Comparison of ENCODE assay signal across 8 cellular contexts in genomic region chr19:35267818-35268545, GRCh38. TPM values are rescaled to one million over a fixed set of nuclear protein-coding genes. Genes with fewer than 3 reads are reported as not detected.
A peak's percentile ranks its signal among the peaks of the same experiment; 100 is the strongest.
DNase-seq lines count a peak whose midpoint lies in the region; ATAC-seq, FAIRE-seq and TF ChIP-seq lines count a peak whose summit lies in the region.

No MANE protein-coding gene starts in this region.

- peak overlapping the region; percentile 98 to 100 for H4K8ac ChIP-seq in IMR-90 (ENCODE audit: low read depth in 2 of 2, low read length in 2 of 2)

- peak overlapping the region; percentile 42 for H3K18ac ChIP-seq in IMR-90 (ENCODE audit: low read depth, low read length)

- peaks cover 0 to 3% of the 10 kb centered on the region in 2 donors for H3K27me3 Mint-ChIP-seq in CD8-positive, alpha-beta memory T cell
- no peaks in the 10 kb centered on the region for H3K27me3 Mint-ChIP-seq in activated naive CD4-positive, alpha-beta T cell treated with anti-CD3 and anti-CD28 coated beads for 36 hours (ENCODE audit: low read depth)

- TF ChIP-seq RAD21 in IMR-90 (IDR thresholded peaks at IDR 0.05; ENCODE audit: low read length): no peak

- DNase-seq in CD8-positive, alpha-beta memory T cell: peak; percentile 67 to 83 (median 82)
- DNase-seq in GM20000 (ENCODE audit: low spot score) (peak; percentile 99), IMR-90 (peak; percentile 67), SJSA1 (ENCODE audit: low read depth in 1 of 2, low spot score in 2 of 2) (peak; percentile 63 to 67), frontal cortex (ENCODE audit: low spot score in 2 of 2) (peak; percentile 95 to 97), thoracic aorta (ENCODE audit: low spot score) (no peak)
- DNase-seq in activated naive CD4-positive, alpha-beta T cell treated with anti-CD3 and anti-CD28 coated beads for 36 hours: peak; percentile 65

- peaks cover 23% of the 10 kb centered on the region for H3K36me3 ChIP-seq in CD8-positive, alpha-beta memory T cell (ENCODE audit: insufficient read depth, low read length)
- H3K36me3 ChIP-seq in IMR-90 (ENCODE audit: control insufficient read depth, insufficient read depth, low read length): peaks cover 27% of the 10 kb centered on the region
- peaks cover 41% of the 10 kb centered on the region for H3K36me3 ChIP-seq in SJSA1
- peaks cover 31% of the 10 kb centered on the region for H3K36me3 ChIP-seq in neutrophil
- peaks cover 21% of the 10 kb centered on the region for H3K36me3 ChIP-seq in thoracic aorta

- no peaks in the 10 kb centered on the region for H3K9me3 ChIP-seq in CD8-positive, alpha-beta memory T cell (ENCODE audit: low read length)
- H3K9me3 ChIP-seq in IMR-90 (ENCODE audit: control insufficient read depth, insufficient read depth, low read length): no peaks in the 10 kb centered on the region
- no peaks in the 10 kb centered on the region for H3K9me3 ChIP-seq in SJSA1 (replicated peaks)
- no peaks in the 10 kb centered on the region for H3K9me3 ChIP-seq in neutrophil
- no peaks in the 10 kb centered on the region for H3K9me3 ChIP-seq in thoracic aorta

- H3K4me1 ChIP-seq in CD8-positive, alpha-beta memory T cell (ENCODE audit: insufficient read depth, low read length): peaks cover 23% of the 10 kb centered on the region
- H3K4me1 ChIP-seq in IMR-90 (ENCODE audit: control insufficient read depth, insufficient read depth, low read length) (peaks cover 7% of the 10 kb centered on the region), SJSA1 (replicated peaks) (peaks cover 18% of the 10 kb centered on the region), neutrophil (ENCODE audit: control insufficient read depth in 1 of 2, insufficient read depth in 1 of 2, low read depth in 1 of 2, low read length in 1 of 2) (peaks cover 44 to 46% of the 10 kb centered on the region in 2 experiments), thoracic aorta (ENCODE audit: control insufficient read depth in 1 of 2, low read depth in 2 of 2) (peaks cover 21 to 33% of the 10 kb centered on the region in 2 donors)

- CTCF ChIA-PET in CD8-positive, alpha-beta memory T cell (lab: Charles Lee): no interaction called here
- CTCF ChIA-PET in IMR-90 (lab: Yijun Ruan, JAX): interaction anchor here (0.6 kb wide), 1 partner anchor 60 kb away, joined by 3 read pairs; no protein-coding TSS in a partner anchor
- CTCF ChIA-PET in activated naive CD4-positive, alpha-beta T cell treated with anti-CD3 and anti-CD28 coated beads for 36 hours (lab: Charles Lee): no interaction called here

- no peaks in the 10 kb centered on the region for H3K27me3 ChIP-seq in CD8-positive, alpha-beta memory T cell (ENCODE audit: insufficient read depth, low read length, poor library complexity, severe bottlenecking)
- H3K27me3 ChIP-seq in IMR-90 (ENCODE audit: control insufficient read depth, insufficient read depth, low read length) (no peaks in the 10 kb centered on the region), SJSA1 (replicated peaks) (peaks cover 3% of the 10 kb centered on the region; the same call in 1 of the 2 replicates), neutrophil (no peaks in the 10 kb centered on the region), thoracic aorta (replicated peaks; ENCODE audit: insufficient read depth) (no peaks in the 10 kb centered on the region)

- in situ Hi-C loops in IMR-90 (cut with MboI; ENCODE audit: low sequenced_read_pairs): no loop called here

- H3K27ac Mint-ChIP-seq in CD8-positive, alpha-beta memory T cell: peak overlapping the region; percentile 90 to 98 (median 96)
- H3K27ac Mint-ChIP-seq in activated naive CD4-positive, alpha-beta T cell treated with anti-CD3 and anti-CD28 coated beads for 36 hours: peak overlapping the region; percentile 94

- POLR2A ChIA-PET in CD8-positive, alpha-beta memory T cell (lab: Charles Lee): interaction anchor here (0.6 to 3.1 kb wide), 10 partner anchors 17 to 376 kb away, joined by 3 to 22 read pairs (median 4); partner anchors contain the start of gene FXYD5
- POLR2A ChIA-PET in IMR-90 (lab: Charles Lee; ENCODE audit: unreplicated experiment): interaction anchor here (0.6 kb wide), 4 partner anchors 10 to 488 kb away, joined by 3 to 10 read pairs (median 4); no protein-coding TSS in a partner anchor

- peak overlapping the region; percentile 84 for H3K27ac ChIP-seq in CD8-positive, alpha-beta memory T cell (ENCODE audit: low read depth, low read length)
- H3K27ac ChIP-seq in IMR-90 (ENCODE audit: insufficient read depth, low read length) (peak overlapping the region; percentile 95), SJSA1 (peak overlapping the region; percentile 43), neutrophil (peak overlapping the region; percentile 93), thoracic aorta (peak overlapping the region; percentile 87 to 99)

- H3K4ac ChIP-seq in IMR-90 (ENCODE audit: low read depth, low read length): peak overlapping the region; percentile 87

- H2AK9ac ChIP-seq in IMR-90 (replicated peaks; ENCODE audit: low read depth, low read length, poor library complexity): peak overlapping the region; percentile 99

- peak overlapping the region; percentile 99 for H3K56ac ChIP-seq in IMR-90 (ENCODE audit: extremely low read depth, insufficient read depth, low read length)

- no peak for FAIRE-seq in frontal cortex (lab: Jason Lieb, UNC)

- peak overlapping the region; percentile 65 for H4K5ac ChIP-seq in IMR-90 (ENCODE audit: low read depth, low read length)

- intact Hi-C loops in IMR-90 (cut with micrococcal nuclease): loop anchor here (2.0 to 5.0 kb wide), 2 partner anchors 126 to 201 kb away; partner anchors contain the start of gene FXYD7
- intact Hi-C loops in activated naive CD4-positive, alpha-beta T cell treated with anti-CD3 and anti-CD28 coated beads for 36 hours (cut with micrococcal nuclease): loop anchor here (1.0 to 5.0 kb wide), 2 partner anchors 20 to 206 kb away; no protein-coding TSS in a partner anchor

- H2BK120ac ChIP-seq in IMR-90 (ENCODE audit: low read depth, low read length): peak overlapping the region; percentile 79; the same call in 1 of the 2 replicates

- dilution Hi-C loops in IMR-90 (cut with HindIII; ENCODE audit: low sequenced_read_pairs, unreplicated experiment): no loop called here

- H3K4me1 Mint-ChIP-seq in CD8-positive, alpha-beta memory T cell: peaks cover 33 to 51% (median 38%) of the 10 kb centered on the region in 3 donors
- H3K4me1 Mint-ChIP-seq in activated naive CD4-positive, alpha-beta T cell treated with anti-CD3 and anti-CD28 coated beads for 36 hours (ENCODE audit: low read depth): peaks cover 28% of the 10 kb centered on the region

- peaks cover 6 to 60% (median 11%) of the 10 kb centered on the region in 3 donors for H3K36me3 Mint-ChIP-seq in CD8-positive, alpha-beta memory T cell
- peaks cover 18% of the 10 kb centered on the region for H3K36me3 Mint-ChIP-seq in activated naive CD4-positive, alpha-beta T cell treated with anti-CD3 and anti-CD28 coated beads for 36 hours (ENCODE audit: low read depth)

- peak; percentile 56 for TF ChIP-seq POLR2A in IMR-90 (IDR thresholded peaks at IDR 0.05; ENCODE audit: low read depth, low read length)

- no peak overlapping the region; the same call in 2 of the 3 replicates for H2BK15ac ChIP-seq in IMR-90 (ENCODE audit: low read depth, low read length)

- peak overlapping the region; percentile 86 for H3K14ac ChIP-seq in IMR-90 (replicated peaks; ENCODE audit: low read depth, low read length)

- H3K9me1 ChIP-seq in IMR-90 (ENCODE audit: insufficient read depth, low read length): peaks cover 8% of the 10 kb centered on the region

- H2AFZ ChIP-seq in IMR-90 (replicated peaks; ENCODE audit: low read length, poor library complexity): peak overlapping the region; percentile 95

- H4K91ac ChIP-seq in IMR-90 (ENCODE audit: insufficient read depth, low read depth, low read length): peak overlapping the region; percentile 89

- H2BK20ac ChIP-seq in IMR-90 (ENCODE audit: low read depth, low read length): no peak overlapping the region

- peak overlapping the region; percentile 54 for H3K4me2 ChIP-seq in IMR-90 (ENCODE audit: low read depth, low read length)

- peak overlapping the region; percentile 80 for H3K4me3 ChIP-seq in CD8-positive, alpha-beta memory T cell (ENCODE audit: low read length)
- H3K4me3 ChIP-seq in IMR-90 (ENCODE audit: insufficient read depth, low read depth, low read length): peak overlapping the region; percentile 73
- H3K4me3 ChIP-seq in SJSA1: peak overlapping the region; percentile 85
- peak overlapping the region; percentile 86 to 99 for H3K4me3 ChIP-seq in neutrophil (ENCODE audit: low read depth in 1 of 2, low read length in 1 of 2)
- H3K4me3 ChIP-seq in thoracic aorta: peak overlapping the region; percentile 100

- peak overlapping the region; percentile 91 to 96 (median 94) for H3K4me3 Mint-ChIP-seq in CD8-positive, alpha-beta memory T cell
- H3K4me3 Mint-ChIP-seq in activated naive CD4-positive, alpha-beta T cell treated with anti-CD3 and anti-CD28 coated beads for 36 hours: peak overlapping the region; percentile 91

- peak overlapping the region; percentile 92 for H3K9ac ChIP-seq in IMR-90 (ENCODE audit: low read depth, low read length)

- peak overlapping the region; percentile 92 for H2BK5ac ChIP-seq in IMR-90 (ENCODE audit: low read depth, low read length, poor library complexity, severe bottlenecking)

- no peaks in the 10 kb centered on the region for H4K20me1 ChIP-seq in IMR-90 (ENCODE audit: insufficient read depth, low read length)

- BruUV-seq in IMR-90 (replicated peaks; lab: Mats Ljungman, UMichigan): no TSS peak

- peak overlapping the region; percentile 98 for H2AK5ac ChIP-seq in IMR-90 (ENCODE audit: low read depth, low read length)

- H3K23ac ChIP-seq in IMR-90 (ENCODE audit: low read depth, low read length): peak overlapping the region; percentile 83

- no peaks in the 10 kb centered on the region for H3K9me3 Mint-ChIP-seq in CD8-positive, alpha-beta memory T cell
- H3K9me3 Mint-ChIP-seq in activated naive CD4-positive, alpha-beta T cell treated with anti-CD3 and anti-CD28 coated beads for 36 hours: no peaks in the 10 kb centered on the region

- ATAC-seq in IMR-90 (ENCODE audit: low read depth) (peak; percentile 69), thoracic aorta (ENCODE audit: insufficient number of reproducible peaks, low FRiP score, low read depth) (peak; percentile 80)

- no peak for TF ChIP-seq CTCF in GM20000 (IDR thresholded peaks at IDR 0.05; ENCODE audit: extremely low read depth, missing control alignments)
- TF ChIP-seq CTCF in IMR-90 (conservative IDR thresholded peaks at IDR 0.05; ENCODE audit: low read depth, low read length): no peak
- no peak for TF ChIP-seq CTCF in neutrophil (IDR thresholded peaks at IDR 0.05)
- TF ChIP-seq CTCF in thoracic aorta (IDR thresholded peaks at IDR 0.05): no peak

- peaks cover 14 to 42% of the 10 kb centered on the region in 2 experiments for H3K79me1 ChIP-seq in IMR-90 (ENCODE audit: low read depth in 1 of 2, low read length in 2 of 2)

- 0% methylated on average over 5 of the region's 105 CpGs; no CpG with 5 or more reads in 1 of the 2 experiments for WGBS in IMR-90 (ENCODE audit: extremely low coverage in 2 of 2, insufficient read length in 1 of 2), 2 experiments

RNA-seq across cellular contexts. Expression of gene USF2, which starts 0.8 kb away (rescaled TPM):
- 100 to 1,000 TPM; 125 to 132 TPM for total RNA-seq in CD8-positive, alpha-beta memory T cell
- 9.2 TPM for polyA plus RNA-seq in CD8-positive, alpha-beta memory T cell
- total RNA-seq in IMR-90 (2012; rRNA removed): 21.3 and 27.5 TPM in 2 replicates
- 65.6 and 82.5 TPM in 2 replicates for polyA plus RNA-seq in IMR-90 (2012; rRNA removed)
- 65.8 and 106 TPM in 2 replicates for polyA plus RNA-seq in IMR-90 (2012; cell fraction: cytosol; rRNA removed)
- polyA plus RNA-seq in IMR-90 (2012; cell fraction: nucleus; rRNA removed; ENCODE audit: low replicate concordance): 185 and 211 TPM in 2 replicates
- 42.9 and 60.3 TPM in 2 replicates for total RNA-seq in SJSA1 (2014; rRNA removed; shearing (Covaris generic))
- total RNA-seq in activated naive CD4-positive, alpha-beta T cell treated with anti-CD3 and anti-CD28 coated beads for 36 hours: 100 to 1,000 TPM; 136 to 144 TPM
- total RNA-seq in frontal cortex: 38.7 TPM
- 100 to 1,000 TPM in 1 of 2 donors, 10 to 100 TPM in 1; 90.4 to 143 TPM for total RNA-seq in thoracic aorta

RNA-seq across cellular contexts. Expression of gene HAMP, which starts 14.3 kb away (rescaled TPM):
- total RNA-seq in CD8-positive, alpha-beta memory T cell: under 1 TPM; 0.31 TPM
- not detected for polyA plus RNA-seq in CD8-positive, alpha-beta memory T cell
- total RNA-seq in IMR-90 (2012; rRNA removed): under 0.01 TPM in 2 replicates
- polyA plus RNA-seq in IMR-90 (2012; rRNA removed): not detected in 2 replicates
- polyA plus RNA-seq in IMR-90 (2012; cell fraction: cytosol; rRNA removed): not detected in 2 replicates
- 0.03 and 0.25 TPM in 2 replicates for polyA plus RNA-seq in IMR-90 (2012; cell fraction: nucleus; rRNA removed; ENCODE audit: low replicate concordance)
- total RNA-seq in SJSA1 (2014; rRNA removed; shearing (Covaris generic)): not detected in 2 replicates
- under 1 TPM; 0.19 to 0.86 TPM for total RNA-seq in activated naive CD4-positive, alpha-beta T cell treated with anti-CD3 and anti-CD28 coated beads for 36 hours
- not detected for total RNA-seq in frontal cortex
- under 1 TPM in 1 of 2 donors, not detected in 1; 0.28 TPM for total RNA-seq in thoracic aorta

RNA-seq across cellular contexts. Expression of gene LSR, which starts 19.2 kb away (rescaled TPM):
- 10 to 100 TPM; 23.5 to 27.5 TPM for total RNA-seq in CD8-positive, alpha-beta memory T cell
- 77.8 TPM for polyA plus RNA-seq in CD8-positive, alpha-beta memory T cell
- total RNA-seq in IMR-90 (2012; rRNA removed) (0.18 and 0.28 TPM in 2 replicates), frontal cortex (0.82 TPM), thoracic aorta (1 to 10 TPM; 7.6 to 9.3 TPM)
- 0.44 and 0.98 TPM in 2 replicates for polyA plus RNA-seq in IMR-90 (2012; rRNA removed)
- 0.94 and 1.4 TPM in 2 replicates for polyA plus RNA-seq in IMR-90 (2012; cell fraction: cytosol; rRNA removed)
- polyA plus RNA-seq in IMR-90 (2012; cell fraction: nucleus; rRNA removed; ENCODE audit: low replicate concordance): 0.23 and 0.51 TPM in 2 replicates
- total RNA-seq in SJSA1 (2014; rRNA removed; shearing (Covaris generic)): 2.0 TPM in 1 of 2 replicates, not detected in the other
- total RNA-seq in activated naive CD4-positive, alpha-beta T cell treated with anti-CD3 and anti-CD28 coated beads for 36 hours: 10 to 100 TPM in 1 of 2 experiments, 1 to 10 TPM in 1; 8.2 to 11.2 TPM

RNA-seq across cellular contexts. Expression of gene MAG, which starts 24.0 kb away (rescaled TPM):
- total RNA-seq in CD8-positive, alpha-beta memory T cell: not detected
- 0.36 TPM for polyA plus RNA-seq in CD8-positive, alpha-beta memory T cell
- total RNA-seq in IMR-90 (2012; rRNA removed): not detected in 2 replicates
- not detected in 2 replicates for polyA plus RNA-seq in IMR-90 (2012; rRNA removed)
- polyA plus RNA-seq in IMR-90 (2012; cell fraction: cytosol; rRNA removed): not detected in 2 replicates
- not detected in 2 replicates for polyA plus RNA-seq in IMR-90 (2012; cell fraction: nucleus; rRNA removed; ENCODE audit: low replicate concordance)
- total RNA-seq in SJSA1 (2014; rRNA removed; shearing (Covaris generic)): 0.50 TPM in 1 of 2 replicates, not detected in the other
- under 1 TPM; 0.19 to 0.77 TPM for total RNA-seq in activated naive CD4-positive, alpha-beta T cell treated with anti-CD3 and anti-CD28 coated beads for 36 hours
- total RNA-seq in frontal cortex: not detected
- 1 to 10 TPM in 1 of 2 donors, not detected in 1; 2.8 TPM for total RNA-seq in thoracic aorta

RNA-seq across cellular contexts. Expression of gene FAM187B, which starts 39.4 kb away (rescaled TPM):
- total RNA-seq in CD8-positive, alpha-beta memory T cell: not detected
- polyA plus RNA-seq in CD8-positive, alpha-beta memory T cell: not detected
- not detected in 2 replicates for total RNA-seq in IMR-90 (2012; rRNA removed)
- polyA plus RNA-seq in IMR-90 (2012; rRNA removed): not detected in 2 replicates
- not detected in 2 replicates for polyA plus RNA-seq in IMR-90 (2012; cell fraction: cytosol; rRNA removed)
- not detected in 2 replicates for polyA plus RNA-seq in IMR-90 (2012; cell fraction: nucleus; rRNA removed; ENCODE audit: low replicate concordance)
- total RNA-seq in SJSA1 (2014; rRNA removed; shearing (Covaris generic)): not detected in 2 replicates
- total RNA-seq in activated naive CD4-positive, alpha-beta T cell treated with anti-CD3 and anti-CD28 coated beads for 36 hours: not detected
- not detected for total RNA-seq in frontal cortex
- not detected for total RNA-seq in thoracic aorta

Comparison
In these comparisons a context has a peak if more than half of its experiments do, and no peak if none do; other contexts are left out.
1. H3K27ac ChIP-seq: peak in every context shown above with its lines; median percentile 95 in IMR-90; 93 in neutrophil; 93 in thoracic aorta; 84 in CD8-positive, alpha-beta memory T cell; 43 in SJSA1.